11 cellular contexts compared by ENCODE assay signal in the genomic region with DNA sequence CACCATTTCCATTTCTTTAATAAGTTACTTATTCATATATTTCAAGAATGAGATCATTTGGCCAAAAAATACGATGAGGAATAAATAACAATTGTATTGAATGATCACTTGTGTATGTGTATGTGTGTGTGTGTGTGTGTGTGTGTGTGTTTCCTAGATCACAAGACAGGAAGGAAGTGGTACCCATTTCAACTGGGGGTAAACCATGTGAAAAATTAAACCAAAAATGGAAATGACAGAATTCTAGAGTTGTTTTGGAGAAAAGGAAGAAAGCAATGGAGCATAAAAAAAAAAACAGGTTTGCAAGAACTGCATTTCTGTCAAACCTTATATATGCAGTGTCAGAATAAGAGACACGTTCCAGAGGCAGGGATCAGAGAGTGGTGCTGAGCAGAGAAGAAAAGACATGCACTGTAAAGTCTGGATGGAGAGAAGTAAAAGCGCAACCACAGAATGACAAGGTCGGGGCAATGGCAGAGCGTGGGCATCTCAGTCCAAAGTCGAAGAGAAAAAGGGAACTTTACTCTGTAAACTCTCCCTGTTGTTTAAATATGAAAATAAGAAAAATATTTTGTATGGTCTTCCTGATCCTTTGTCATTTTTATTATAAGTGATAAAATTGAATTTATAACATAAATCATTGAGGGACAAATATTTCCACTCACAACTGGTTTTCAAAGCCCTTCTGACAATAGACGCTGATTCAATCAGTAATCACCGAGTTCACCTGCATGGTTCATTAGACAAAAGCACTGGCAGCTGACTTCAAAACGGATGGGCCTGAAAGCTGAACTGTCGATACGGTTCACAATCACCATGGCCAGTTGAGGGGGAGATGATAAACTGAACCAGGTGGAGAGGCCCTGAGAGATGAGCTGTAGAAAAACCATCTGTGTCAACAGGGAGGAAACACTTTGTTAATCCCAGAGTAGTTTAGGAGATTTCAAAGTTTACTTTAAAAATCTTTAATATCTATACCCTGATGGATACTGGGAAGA.
A peak's percentile ranks its signal among the peaks of the same experiment; 100 is the strongest.
DNase-seq lines count a peak whose midpoint lies in the region; ATAC-seq and TF ChIP-seq lines count a peak whose summit lies in the region.
"Had no signal": no experiment of that assay in that cellular context is flagged by ENCODE, and none has a peak within 500 bp of the region (broad histone marks: within the 10 kb centered on the region; RNA-seq: fewer than 3 reads in every experiment).

No MANE protein-coding gene starts in this region.

- H3K36me3 Mint-ChIP-seq in HFFc6 (ENCODE audit: low read depth) = no peaks in the 10 kb centered on the region

- H3K4me1 Mint-ChIP-seq in HFFc6 (ENCODE audit: low read depth) = peaks cover 7% of the 10 kb centered on the region; the same call in 1 of the 2 replicates

- no peak overlapping the region for H3K4me3 Mint-ChIP-seq in HFFc6
- H3K4me3 Mint-ChIP-seq: B cell had no signal

- H3K9me3 Mint-ChIP-seq in HFFc6 = no peaks in the 10 kb centered on the region

- ATAC-seq in GM19372 (IDR thresholded peaks at IDR 0.05; ENCODE audit: low read depth, unreplicated experiment) (peak; percentile 61), HG03045 (IDR thresholded peaks at IDR 0.05; ENCODE audit: unreplicated experiment) (peak; percentile 65)
- ATAC-seq: left lung had no signal

- H3K27me3 Mint-ChIP-seq in HFFc6 (ENCODE audit: insufficient read depth) = peaks cover 3% of the 10 kb centered on the region; the same call in 1 of the 2 replicates

- TF ChIP-seq CTCF in HFFc6 (IDR thresholded peaks at IDR 0.05) = no peak

- DNase-seq in DMS153 (lab: John Stamatoyannopoulos, UW) (peak; percentile 78), NCI-H345 treated with DMSO at 0.1 percent for 48 hours (lab: John Stamatoyannopoulos, UW; ENCODE audit: unreplicated experiment) (peak; percentile 29), AML-193 (lab: John Stamatoyannopoulos, UW) (no peak), HFFc6 (no peak), AG08395 (ENCODE audit: low spot score) (no peak)
- DNase-seq in effector CD4-positive, alpha-beta T cell = no peak
- DNase-seq: left lung, Right ventricle myocardium superior had no signal

- H3K27ac Mint-ChIP-seq in HFFc6 = no peak overlapping the region
- H3K27ac Mint-ChIP-seq: B cell had no signal

Comparison
In these comparisons a context has a peak if more than half of its experiments do, and no peak if none do; other contexts are left out.
1. DNase-seq: peak in DMS153 (single experiment) and NCI-H345 treated with DMSO at 0.1 percent for 48 hours (single experiment); none in AML-193 (0 of 2), HFFc6 (single experiment), AG08395 (single experiment) and effector CD4-positive, alpha-beta T cell (single experiment).